13 cellular contexts compared by ENCODE assay signal in the genomic region with DNA sequence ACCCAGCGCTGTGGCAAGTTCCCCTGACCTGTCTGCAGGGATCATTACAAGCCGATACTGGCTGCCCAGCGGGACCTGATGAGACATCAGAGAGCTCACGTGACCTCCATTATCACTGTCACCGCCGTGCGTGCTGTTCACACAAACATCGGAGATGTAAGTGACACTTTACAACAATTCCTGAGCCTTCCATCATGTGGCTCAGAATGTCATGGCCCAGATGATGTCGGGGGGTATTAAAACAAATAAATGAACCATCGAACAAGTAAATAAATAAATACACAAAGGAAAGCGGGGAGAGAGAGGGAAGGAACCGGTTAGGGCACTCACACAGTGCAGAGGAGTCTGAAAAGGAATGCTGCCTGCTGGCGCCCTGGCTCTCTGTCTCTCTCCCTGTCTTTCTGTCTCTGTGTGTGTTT.
DNase-seq lines count a peak whose midpoint lies in the region; ATAC-seq, FAIRE-seq and TF ChIP-seq lines count a peak whose summit lies in the region.
"Had no signal": no experiment of that assay in that cellular context is flagged by ENCODE, and none has a peak within 500 bp of the region (broad histone marks: within the 10 kb centered on the region; RNA-seq: fewer than 3 reads in every experiment).

No MANE protein-coding gene starts in this region.

- H3K4me3 Mint-ChIP-seq in CD14-positive monocyte, result no peak overlapping the region
- no peak overlapping the region for H3K4me3 Mint-ChIP-seq in activated naive CD8-positive, alpha-beta T cell treated with anti-CD3 and anti-CD28 coated beads, Interleukin-2, amount 50 U/mL, for 24 hours
- H3K4me3 Mint-ChIP-seq: B cell had no signal

- H4K20me1 ChIP-seq in keratinocyte (ENCODE audit: control insufficient read depth, extremely low read depth, insufficient read depth, low read length), result no peaks in the 10 kb centered on the region

- no peak overlapping the region for H3K27ac ChIP-seq in WERI-Rb-1
- H3K27ac ChIP-seq in keratinocyte (ENCODE audit: control insufficient read depth, insufficient read depth, low read length), result no peak overlapping the region

- H2AFZ ChIP-seq in keratinocyte (ENCODE audit: control insufficient read depth, low read length), result peak overlapping the region; percentile 50

- H3K9ac ChIP-seq in keratinocyte (ENCODE audit: control insufficient read depth, extremely low read depth, insufficient read depth, low read length), result no peak overlapping the region

- H3K4me1 ChIP-seq in keratinocyte (ENCODE audit: control insufficient read depth, extremely low read depth, insufficient read depth, low read length), result peaks cover 20% of the 10 kb centered on the region

- H3K4me2 ChIP-seq in keratinocyte (ENCODE audit: control insufficient read depth, extremely low read depth, insufficient read depth, low read depth, low read length), result peak overlapping the region; percentile 60

- H3K4me3 ChIP-seq in WERI-Rb-1 (ENCODE audit: low read depth, low read length), result peak overlapping the region; percentile 9; the same call in 1 of the 2 replicates
- peak overlapping the region in 2 of 3 experiments; percentile 3 to 9 for H3K4me3 ChIP-seq in keratinocyte (ENCODE audit: control insufficient read depth in 2 of 3, extremely low read depth in 1 of 3, insufficient read depth in 2 of 3, low read depth in 1 of 3, low read length in 3 of 3)

- peaks cover 0 to 8% (median 2%) of the 10 kb centered on the region in 7 donors for H3K9me3 Mint-ChIP-seq in CD14-positive monocyte
- H3K9me3 Mint-ChIP-seq in activated naive CD8-positive, alpha-beta T cell treated with anti-CD3 and anti-CD28 coated beads, Interleukin-2, amount 50 U/mL, for 24 hours, result no peaks in the 10 kb centered on the region

- peak; percentile 29 for FAIRE-seq in keratinocyte (lab: Jason Lieb, UNC)
- FAIRE-seq: bronchial epithelial cell had no signal

- DNase-seq in CD14-positive monocyte (ENCODE audit: low spot score) (peak; percentile 19), HEK293T (ENCODE audit: extremely low spot score) (peak; percentile 32), WERI-Rb-1 (no peak), keratinocyte (ENCODE audit: low read depth, low spot score) (no peak), NCI-H2029 treated with DMSO at 0.1 percent for 48 hours (lab: John Stamatoyannopoulos, UW) (no peak)
- DNase-seq in activated naive CD8-positive, alpha-beta T cell treated with anti-CD3 and anti-CD28 coated beads, Interleukin-2, amount 50 U/mL, for 24 hours, result no peak
- DNase-seq in activated CD8-positive, alpha-beta memory T cell treated with anti-CD3 and anti-CD28 coated beads, Interleukin-2, amount 50 U/mL, for 48 hours, result no peak
- DNase-seq: activated CD4-positive, alpha-beta T cell treated with anti-CD3 and anti-CD28 coated beads for 1 hour; GF-D8; NCI-H510A treated with DMSO at 0.1 percent for 48 hours had no signal

- TF ChIP-seq CTCF in CD14-positive monocyte (IDR thresholded peaks at IDR 0.05), result no peak
- TF ChIP-seq CTCF in WERI-Rb-1 (IDR thresholded peaks at IDR 0.05; ENCODE audit: low read depth, low read length), result no peak
- TF ChIP-seq CTCF in keratinocyte (optimal IDR thresholded peaks at IDR 0.05 in 1 of 3, IDR thresholded peaks at IDR 0.05 in 1 of 3, conservative IDR thresholded peaks at IDR 0.05 in 1 of 3; ENCODE audit: extremely low read depth in 1 of 3, insufficient read depth in 2 of 3, low read length in 3 of 3), result no peak

- POLR2A ChIA-PET in HEK293T (lab: Yijun Ruan, JAX), result no interaction called here

- H3K79me2 ChIP-seq in keratinocyte (ENCODE audit: control insufficient read depth, insufficient read depth, low read length), result no peaks in the 10 kb centered on the region

- peak overlapping the region in 1 of 7 donors; percentile 33 for H3K27ac Mint-ChIP-seq in CD14-positive monocyte
- no peak overlapping the region for H3K27ac Mint-ChIP-seq in activated naive CD8-positive, alpha-beta T cell treated with anti-CD3 and anti-CD28 coated beads, Interleukin-2, amount 50 U/mL, for 24 hours
- H3K27ac Mint-ChIP-seq: B cell had no signal

- CTCF ChIA-PET in HEK293T (lab: Yijun Ruan, JAX), result interaction anchor here (1.1 kb wide), 1 partner anchor 10 kb away, joined by 5 read pairs; no protein-coding TSS in a partner anchor

- H3K27me3 ChIP-seq in WERI-Rb-1 (ENCODE audit: insufficient read depth, low read depth, severe bottlenecking) (peaks cover 85% of the 10 kb centered on the region), keratinocyte (ENCODE audit: control insufficient read depth, extremely low read depth, insufficient read depth, low read length) (peaks cover 25% of the 10 kb centered on the region)

- H3K36me3 ChIP-seq in WERI-Rb-1, result no peaks in the 10 kb centered on the region
- no peaks in the 10 kb centered on the region for H3K36me3 ChIP-seq in keratinocyte (ENCODE audit: control insufficient read depth in 2 of 2, extremely low read depth in 1 of 2, insufficient read depth in 2 of 2, low read length in 2 of 2)

- no peaks in the 10 kb centered on the region for H3K36me3 Mint-ChIP-seq in CD14-positive monocyte
- H3K36me3 Mint-ChIP-seq in activated naive CD8-positive, alpha-beta T cell treated with anti-CD3 and anti-CD28 coated beads, Interleukin-2, amount 50 U/mL, for 24 hours (ENCODE audit: low read depth), result no peaks in the 10 kb centered on the region

- no peak for ATAC-seq in GM21825 (IDR thresholded peaks at IDR 0.05; ENCODE audit: unreplicated experiment)
- no peak for ATAC-seq in activated naive CD8-positive, alpha-beta T cell treated with anti-CD3 and anti-CD28 coated beads, Interleukin-2, amount 50 U/mL, for 24 hours

- no peaks in the 10 kb centered on the region for H3K9me1 ChIP-seq in keratinocyte (ENCODE audit: control insufficient read depth, extremely low read depth, insufficient read depth, low read length)

- intact Hi-C loops in CD14-positive monocyte (cut with micrococcal nuclease), result no loop called here

- no peaks in the 10 kb centered on the region for H3K4me1 Mint-ChIP-seq in CD14-positive monocyte
- peaks cover 1% of the 10 kb centered on the region for H3K4me1 Mint-ChIP-seq in activated naive CD8-positive, alpha-beta T cell treated with anti-CD3 and anti-CD28 coated beads, Interleukin-2, amount 50 U/mL, for 24 hours
- H3K4me1 Mint-ChIP-seq: B cell had no signal

- no peaks in the 10 kb centered on the region for H3K9me3 ChIP-seq in WERI-Rb-1 (ENCODE audit: severe bottlenecking)
- no peaks in the 10 kb centered on the region for H3K9me3 ChIP-seq in keratinocyte (ENCODE audit: control insufficient read depth, low read depth, low read length)

- H3K27me3 Mint-ChIP-seq in CD14-positive monocyte (ENCODE audit: low read depth in 3 of 3), result peaks cover 18 to 47% (median 31%) of the 10 kb centered on the region in 3 donors
- peaks cover 35% of the 10 kb centered on the region for H3K27me3 Mint-ChIP-seq in activated naive CD8-positive, alpha-beta T cell treated with anti-CD3 and anti-CD28 coated beads, Interleukin-2, amount 50 U/mL, for 24 hours

- dilution Hi-C loops in keratinocyte (cut with MboI; ENCODE audit: extremely low pct_ligation_motif_present, low sequenced_read_pairs), result no loop called here

TF ChIP-seq in HEK293T, 16 proteins besides CTCF, POLR2A, EP300 and RAD21:
- TF ChIP-seq, protein P1, sequence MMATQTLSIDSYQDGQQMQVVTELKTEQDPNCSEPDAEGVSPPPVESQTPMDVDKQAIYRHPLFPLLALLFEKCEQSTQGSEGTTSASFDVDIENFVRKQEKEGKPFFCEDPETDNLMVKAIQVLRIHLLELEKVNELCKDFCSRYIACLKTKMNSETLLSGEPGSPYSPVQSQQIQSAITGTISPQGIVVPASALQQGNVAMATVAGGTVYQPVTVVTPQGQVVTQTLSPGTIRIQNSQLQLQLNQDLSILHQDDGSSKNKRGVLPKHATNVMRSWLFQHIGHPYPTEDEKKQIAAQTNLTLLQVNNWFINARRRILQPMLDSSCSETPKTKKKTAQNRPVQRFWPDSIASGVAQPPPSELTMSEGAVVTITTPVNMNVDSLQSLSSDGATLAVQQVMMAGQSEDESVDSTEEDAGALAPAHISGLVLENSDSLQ (IDR thresholded peaks at IDR 0.05), result peak; percentile 42; the same call in 1 of the 2 replicates
- TF ChIP-seq CTBP1 (IDR thresholded peaks at IDR 0.05; ENCODE audit: borderline replicate concordance) (peak; percentile 33; the same call in 1 of the 2 replicates), TARDBP (IDR thresholded peaks at IDR 0.05) (no peak), ARNT (IDR thresholded peaks at IDR 0.05) (0 out of 2 replicates have a peak, but pooled peaks have one; percentile 69), SUZ12 (IDR thresholded peaks at IDR 0.05) (no peak)

Comparison
In these comparisons a context has a peak if more than half of its experiments do, and no peak if none do; other contexts are left out.
1. DNase-seq: peak in CD14-positive monocyte (single experiment) and HEK293T (single experiment); none in WERI-Rb-1 (single experiment), keratinocyte (single experiment), NCI-H2029 treated with DMSO at 0.1 percent for 48 hours (single experiment), activated naive CD8-positive, alpha-beta T cell treated with anti-CD3 and anti-CD28 coated beads, Interleukin-2, amount 50 U/mL, for 24 hours (single experiment) and activated CD8-positive, alpha-beta memory T cell treated with anti-CD3 and anti-CD28 coated beads, Interleukin-2, amount 50 U/mL, for 48 hours (single experiment).